Comparison of ENCODE assay signal across 28 cellular contexts in genomic region chr2:216903470-216903869, GRCh38. TPM values are rescaled to one million over a fixed set of nuclear protein-coding genes. Genes with fewer than 3 reads are reported as not detected.
A peak's percentile ranks its signal among the peaks of the same experiment; 100 is the strongest.
DNase-seq lines count a peak whose midpoint lies in the region; ATAC-seq, FAIRE-seq and TF ChIP-seq lines count a peak whose summit lies in the region.
"Had no signal": no experiment of that assay in that cellular context is flagged by ENCODE, and none has a peak within 500 bp of the region (broad histone marks: within the 10 kb centered on the region; RNA-seq: fewer than 3 reads in every experiment).

No MANE protein-coding gene starts in this region.

- H3K36me3 ChIP-seq in DND-41 (ENCODE audit: insufficient read depth, low read length) (no peaks in the 10 kb centered on the region), endodermal cell (ENCODE audit: control insufficient read depth, insufficient read depth, low read length) (no peaks in the 10 kb centered on the region)
- H3K36me3 ChIP-seq: BE2C; BLaER1 treated with 17β-estradiol and CSF1 and Interleukin-3, amounts not matched to agents 10 nM and 100 nM had no signal

- H3K4me1 Mint-ChIP-seq in activated naive CD4-positive, alpha-beta T cell treated with anti-CD3 and anti-CD28 coated beads, Interleukin-2, amount 10 ng/mL, durations not matched to agents 7 days and 5 days, result peaks cover 26% of the 10 kb centered on the region
- no peaks in the 10 kb centered on the region for H3K4me1 Mint-ChIP-seq in endodermal cell
- H3K4me1 Mint-ChIP-seq: CD14-positive monocyte; CD8-positive, alpha-beta memory T cell had no signal

- 79 to 87% methylated on average over 2 to 3 of the region's 3 CpGs for WGBS in endodermal cell (ENCODE audit: insufficient coverage in 1 of 2, insufficient read length in 1 of 2), 2 experiments

- peak; percentile 33 for DNase-seq in activated naive CD4-positive, alpha-beta T cell treated with anti-CD3 and anti-CD28 coated beads, Interleukin-2, amount 10 ng/mL, durations not matched to agents 7 days and 5 days
- no peak for DNase-seq in activated naive CD4-positive, alpha-beta T cell (lab: John Stamatoyannopoulos, UW)
- DNase-seq in DND-41 (peak; percentile 38), endodermal cell (peak; percentile 13), GM19239 (ENCODE audit: insufficient read length, low spot score) (no peak), GM13976 (ENCODE audit: low spot score) (no peak)
- peak; percentile 32 for DNase-seq in Jurkat, Clone E6-1 (ENCODE audit: low read depth, low spot score)
- DNase-seq in effector CD8-positive, alpha-beta T cell (lab: John Stamatoyannopoulos, UW), result no peak
- DNase-seq: 8988T; ACHN; AML-193; BE2C; CD4-positive, alpha-beta T cell; CD8-positive, alpha-beta memory T cell; DMS 273 treated with DMSO at 0.1 percent for 48 hours; DMS79; GF-D8; H9 had no signal

- H2AFZ ChIP-seq in DND-41 (ENCODE audit: low read depth, low read length), result no peak overlapping the region
- H2AFZ ChIP-seq: GM23338 had no signal

- H3K4me3 Mint-ChIP-seq in activated naive CD4-positive, alpha-beta T cell treated with anti-CD3 and anti-CD28 coated beads, Interleukin-2, amount 10 ng/mL, durations not matched to agents 7 days and 5 days, result no peak overlapping the region
- H3K4me3 Mint-ChIP-seq in endodermal cell, result no peak overlapping the region
- H3K4me3 Mint-ChIP-seq: CD14-positive monocyte; CD4-positive, alpha-beta T cell; CD8-positive, alpha-beta memory T cell; GM23338; H9 had no signal

- no peaks in the 10 kb centered on the region for H3K27me3 ChIP-seq in DND-41 (ENCODE audit: insufficient read depth, low read length, poor library complexity)
- no peaks in the 10 kb centered on the region for H3K27me3 ChIP-seq in endodermal cell (ENCODE audit: control insufficient read depth, insufficient read depth, low read length, poor library complexity, severe bottlenecking)
- H3K27me3 ChIP-seq: BE2C; BLaER1 treated with 17β-estradiol and CSF1 and Interleukin-3, amounts not matched to agents 10 nM and 100 nM had no signal

- H3K79me2 ChIP-seq in DND-41 (ENCODE audit: insufficient read depth, low read length), result no peaks in the 10 kb centered on the region

- H3K9ac ChIP-seq in DND-41 (ENCODE audit: low read depth, low read length) (no peak overlapping the region), endodermal cell (ENCODE audit: extremely low read depth, low read length, poor library complexity, severe bottlenecking) (no peak overlapping the region)
- H3K9ac ChIP-seq: BLaER1 treated with 17β-estradiol and CSF1 and Interleukin-3, amounts not matched to agents 10 nM and 100 nM had no signal

- H3K27ac ChIP-seq in DND-41 (ENCODE audit: low read length) (no peak overlapping the region), endodermal cell (ENCODE audit: low read depth, low read length) (no peak overlapping the region)
- H3K27ac ChIP-seq: A549; BLaER1 treated with 17β-estradiol and CSF1 and Interleukin-3, amounts not matched to agents 10 nM and 100 nM had no signal

- H3K9me3 Mint-ChIP-seq in activated naive CD4-positive, alpha-beta T cell treated with anti-CD3 and anti-CD28 coated beads, Interleukin-2, amount 10 ng/mL, durations not matched to agents 7 days and 5 days, result peaks cover 24% of the 10 kb centered on the region
- H3K9me3 Mint-ChIP-seq in endodermal cell, result peaks cover 34% of the 10 kb centered on the region

- peaks cover 15% of the 10 kb centered on the region for H3K27me3 Mint-ChIP-seq in activated naive CD4-positive, alpha-beta T cell treated with anti-CD3 and anti-CD28 coated beads, Interleukin-2, amount 10 ng/mL, durations not matched to agents 7 days and 5 days
- peaks cover 17% of the 10 kb centered on the region for H3K27me3 Mint-ChIP-seq in endodermal cell (ENCODE audit: insufficient read depth)

- no peaks in the 10 kb centered on the region for H4K20me1 ChIP-seq in DND-41 (ENCODE audit: insufficient read depth, low read length)
- H4K20me1 ChIP-seq: BLaER1 treated with 17β-estradiol and CSF1 and Interleukin-3, amounts not matched to agents 10 nM and 100 nM had no signal

- H3K4me1 ChIP-seq in DND-41 (ENCODE audit: insufficient read depth, low read length) (no peaks in the 10 kb centered on the region), endodermal cell (ENCODE audit: control insufficient read depth, insufficient read depth, low read length) (no peaks in the 10 kb centered on the region)
- H3K4me1 ChIP-seq: A549, BE2C had no signal

- TF ChIP-seq CTCF in DND-41 (IDR thresholded peaks at IDR 0.05; ENCODE audit: borderline replicate concordance, extremely low read depth, low read length, poor library complexity, severe bottlenecking), result no peak
- no peak for TF ChIP-seq CTCF in endodermal cell (conservative IDR thresholded peaks at IDR 0.05)
- no peak for TF ChIP-seq CTCF in GM13976 (IDR thresholded peaks at IDR 0.05; ENCODE audit: borderline replicate concordance, control extremely low read depth, extremely low read depth, insufficient read depth, missing control alignments)

- no peaks in the 10 kb centered on the region for H3K9me3 ChIP-seq in DND-41 (ENCODE audit: insufficient read depth, low read length, severe bottlenecking)
- peaks cover 37% of the 10 kb centered on the region for H3K9me3 ChIP-seq in endodermal cell (ENCODE audit: control insufficient read depth, low read length)
- H3K9me3 ChIP-seq: BE2C had no signal

- FAIRE-seq in GM19239 (lab: Jason Lieb, UNC), result no peak
- FAIRE-seq: A549, D721Med, GM12891 had no signal

- peaks cover 16% of the 10 kb centered on the region for H3K36me3 Mint-ChIP-seq in activated naive CD4-positive, alpha-beta T cell treated with anti-CD3 and anti-CD28 coated beads, Interleukin-2, amount 10 ng/mL, durations not matched to agents 7 days and 5 days
- H3K36me3 Mint-ChIP-seq in endodermal cell (ENCODE audit: low read depth), result no peaks in the 10 kb centered on the region
- H3K36me3 Mint-ChIP-seq: CD14-positive monocyte had no signal

- peak; percentile 72 for ATAC-seq in DND-41 (ENCODE audit: insufficient read depth, low read depth)
- ATAC-seq: A549, GM23338, HCT116 had no signal

- in situ Hi-C loops in GM13976 (cut with MboI; ENCODE audit: low sequenced_read_pairs, unreplicated experiment), result no loop called here

- H3K4me3 ChIP-seq in DND-41 (ENCODE audit: low read depth in 1 of 2, low read length in 2 of 2) (no peak overlapping the region), endodermal cell (ENCODE audit: low read length) (no peak overlapping the region)
- no peak overlapping the region for H3K4me3 ChIP-seq in Jurkat, Clone E6-1 (ENCODE audit: low read length)
- H3K4me3 ChIP-seq: A549; BLaER1 treated with 17β-estradiol and CSF1 and Interleukin-3, amounts not matched to agents 10 nM and 100 nM; GM23338 had no signal

- CTCF ChIA-PET in activated naive CD4-positive, alpha-beta T cell treated with anti-CD3 and anti-CD28 coated beads, Interleukin-2, amount 10 ng/mL, durations not matched to agents 7 days and 5 days (lab: Charles Lee), result no interaction called here

- peak overlapping the region; percentile 42 for H3K27ac Mint-ChIP-seq in activated naive CD4-positive, alpha-beta T cell treated with anti-CD3 and anti-CD28 coated beads, Interleukin-2, amount 10 ng/mL, durations not matched to agents 7 days and 5 days
- no peak overlapping the region for H3K27ac Mint-ChIP-seq in endodermal cell
- H3K27ac Mint-ChIP-seq: CD4-positive, alpha-beta T cell; GM23338; H9 had no signal

- H3K4me2 ChIP-seq in DND-41 (ENCODE audit: insufficient read depth, low read length), result no peak overlapping the region
- H3K4me2 ChIP-seq: A549; BLaER1 treated with 17β-estradiol and CSF1 and Interleukin-3, amounts not matched to agents 10 nM and 100 nM; GM23338 had no signal

RNA-seq across cellular contexts. Expression of gene TNP1, which starts 43.6 kb away (rescaled TPM):
- polyA plus RNA-seq in Jurkat, Clone E6-1 (2012; ENCODE audit: insufficient read depth, insufficient read length), result not detected
- total RNA-seq in endodermal cell, result not detected
- not detected for polyA plus RNA-seq in endodermal cell (2013, experiment 1 of 2)
- not detected for polyA plus RNA-seq in endodermal cell (2013, experiment 2 of 2)
- total RNA-seq: CD4-positive, alpha-beta T cell; CD8-positive, alpha-beta memory T cell; Daoy; G401; GM23338; H4; H9 had no signal
- polyA plus RNA-seq: A549; CD14-positive monocyte; CD8-positive, alpha-beta memory T cell; GM23338 had no signal

Comparison
In these comparisons a context has a peak if more than half of its experiments do, and no peak if none do; other contexts are left out.
1. DNase-seq: peak in activated naive CD4-positive, alpha-beta T cell treated with anti-CD3 and anti-CD28 coated beads, Interleukin-2, amount 10 ng/mL, durations not matched to agents 7 days and 5 days (single experiment), DND-41 (single experiment), Jurkat, Clone E6-1 (single experiment) and endodermal cell (single experiment); none in activated naive CD4-positive, alpha-beta T cell (0 of 4), GM19239 (single experiment), GM13976 (single experiment) and effector CD8-positive, alpha-beta T cell (single experiment).